ENCODE assay signal across 11 cellular contexts in the genomic region with DNA sequence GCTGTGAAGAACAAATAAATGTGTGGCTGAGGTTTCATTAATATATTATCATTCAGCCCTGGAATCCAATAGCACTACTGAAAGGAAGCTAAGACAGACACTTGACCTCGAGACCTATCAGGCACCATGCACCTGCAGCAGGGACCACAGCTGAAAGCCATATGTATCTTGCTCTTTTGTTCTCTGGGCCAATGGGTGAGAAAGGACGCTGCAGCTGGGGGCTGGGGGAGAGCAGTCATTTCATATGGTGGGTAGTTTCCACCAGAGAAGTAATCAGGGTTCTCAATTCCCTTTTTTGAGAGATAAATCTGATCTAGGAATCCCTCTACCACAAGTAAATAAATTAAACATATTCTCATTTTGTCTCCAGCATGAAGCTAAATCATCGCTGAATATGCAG.
DNase-seq lines count a peak whose midpoint lies in the region; ATAC-seq and TF ChIP-seq lines count a peak whose summit lies in the region.
"Had no signal": no experiment of that assay in that cellular context is flagged by ENCODE, and none has a peak within 500 bp of the region (broad histone marks: within the 10 kb centered on the region; RNA-seq: fewer than 3 reads in every experiment).

No MANE protein-coding gene starts in this region.

- DNase-seq in NCI-H146 (lab: John Stamatoyannopoulos, UW): peak; percentile 51
- DNase-seq in retina: peak; percentile 15
- DNase-seq in stomach: no peak
- DNase-seq in amniotic stem cell (lab: John Stamatoyannopoulos, UW): no peak
- DNase-seq in adrenal gland: no peak
- DNase-seq: CD8-positive, alpha-beta memory T cell; mammary epithelial cell had no signal

- H3K4me1 ChIP-seq in stomach (no peaks in the 10 kb centered on the region), adrenal gland (replicated peaks in 1 of 2) (no peaks in the 10 kb centered on the region)
- H3K4me1 ChIP-seq: tibial nerve had no signal

- H3K36me3 ChIP-seq in stomach (peaks cover 0 to 5% (median 1%) of the 10 kb centered on the region in 4 donors), adrenal gland (replicated peaks in 1 of 2) (no peaks in the 10 kb centered on the region)

- H3K4me3 ChIP-seq in stomach (no peak overlapping the region), adrenal gland (no peak overlapping the region)
- H3K4me3 ChIP-seq: tibial nerve had no signal

- TF ChIP-seq CTCF in stomach (IDR thresholded peaks at IDR 0.05): no peak
- TF ChIP-seq CTCF in adrenal gland (IDR thresholded peaks at IDR 0.05): no peak

- peak; percentile 75 for ATAC-seq in GM19023 (IDR thresholded peaks at IDR 0.05; ENCODE audit: unreplicated experiment)
- ATAC-seq in HG02763 (IDR thresholded peaks at IDR 0.05; ENCODE audit: unreplicated experiment): peak; percentile 57
- ATAC-seq: WTC11 had no signal

- WGBS in stomach, 5 donors: 76 to 88% (median 81%) methylated on average over 3 of the region's 3 CpGs
- 67 to 84% (median 74%) methylated on average over 3 of the region's 3 CpGs for WGBS in adrenal gland, 4 donors

- TF ChIP-seq EP300 in stomach (IDR thresholded peaks at IDR 0.05): no peak

- no peak for TF ChIP-seq POLR2A in stomach (IDR thresholded peaks at IDR 0.05)
- TF ChIP-seq POLR2A in adrenal gland (IDR thresholded peaks at IDR 0.05): no peak

- no peaks in the 10 kb centered on the region for H3K9me3 ChIP-seq in stomach
- H3K9me3 ChIP-seq in adrenal gland (replicated peaks in 1 of 3): no peaks in the 10 kb centered on the region
- H3K9me3 ChIP-seq: tibial nerve had no signal

- no peaks in the 10 kb centered on the region for H3K27me3 ChIP-seq in stomach
- H3K27me3 ChIP-seq in adrenal gland: no peaks in the 10 kb centered on the region
- H3K27me3 ChIP-seq: tibial nerve had no signal

- intact Hi-C loops in stomach (cut with DNase I; ENCODE audit: low total_unique reads) (no loop called here), adrenal gland (cut with DNase I) (no loop called here)

- no peak overlapping the region for H3K27ac ChIP-seq in stomach
- H3K27ac ChIP-seq in adrenal gland: no peak overlapping the region
- H3K27ac ChIP-seq: tibial nerve had no signal

Comparison
In these comparisons a context has a peak if more than half of its experiments do, and no peak if none do; other contexts are left out.
1. DNase-seq: peak in NCI-H146 (single experiment) and retina (single experiment); none in stomach (single experiment), amniotic stem cell (single experiment) and adrenal gland (0 of 7).